In genomic region chr3:124246949-124247348, GRCh38 we compare ENCODE assay signal across 8 cellular contexts.
DNase-seq lines count a peak whose midpoint lies in the region; ATAC-seq and TF ChIP-seq lines count a peak whose summit lies in the region.

No MANE protein-coding gene starts in this region.

- DNase-seq in G401 (ENCODE audit: low spot score), result peak; percentile 28
- peak; percentile 32 for DNase-seq in NAMALWA (ENCODE audit: low spot score)
- no peak for DNase-seq in ascending aorta (ENCODE audit: low spot score in 2 of 2)
- DNase-seq in mucosa of descending colon, result peak in 1 of 3 donors; percentile 61
- DNase-seq in AG08395 (ENCODE audit: low spot score), result no peak
- no peak for DNase-seq in activated CD4-positive, alpha-beta memory T cell treated with anti-CD3 and anti-CD28 coated beads, Interleukin-2, amount 10 ng/mL, durations not matched to agents 7 days and 5 days
- no peak for DNase-seq in activated effector memory CD4-positive, alpha-beta T cell treated with anti-CD3 and anti-CD28 coated beads, Interleukin-2, amount 50 U/mL, for 16 hours

- TF ChIP-seq CTCF in ascending aorta (IDR thresholded peaks at IDR 0.05), result peak in 2 of 3 experiments; percentile 20 to 47
- TF ChIP-seq CTCF in mucosa of descending colon (IDR thresholded peaks at IDR 0.05), result no peak

- peak overlapping the region; percentile 90 to 91 for H3K27ac ChIP-seq in ascending aorta

- H3K4me3 Mint-ChIP-seq in activated CD4-positive, alpha-beta memory T cell treated with anti-CD3 and anti-CD28 coated beads, Interleukin-2, amount 10 ng/mL, durations not matched to agents 7 days and 5 days, result no peak overlapping the region

- H3K4me3 ChIP-seq in ascending aorta (no peak overlapping the region), mucosa of descending colon (no peak overlapping the region)

- ATAC-seq in mucosa of descending colon, result peak; percentile 46
- ATAC-seq in GM21515 (IDR thresholded peaks at IDR 0.05; ENCODE audit: unreplicated experiment), result no peak

- H3K36me3 ChIP-seq in ascending aorta (no peaks in the 10 kb centered on the region), mucosa of descending colon (ENCODE audit: low read depth) (no peaks in the 10 kb centered on the region)

- H3K4me1 Mint-ChIP-seq in activated CD4-positive, alpha-beta memory T cell treated with anti-CD3 and anti-CD28 coated beads, Interleukin-2, amount 10 ng/mL, durations not matched to agents 7 days and 5 days, result peaks cover 2% of the 10 kb centered on the region

- intact Hi-C loops in ascending aorta (cut with DNase I), result loop anchor here (5.0 kb wide), 1 partner anchor 80 kb away; no protein-coding TSS in a partner anchor
- intact Hi-C loops in mucosa of descending colon (cut with DNase I, micrococcal nuclease), result no loop called here

- peaks cover 6 to 45% of the 10 kb centered on the region in 2 donors for H3K4me1 ChIP-seq in ascending aorta
- H3K4me1 ChIP-seq in mucosa of descending colon (ENCODE audit: low read depth), result peaks cover 17% of the 10 kb centered on the region

- no peaks in the 10 kb centered on the region for H3K9me3 ChIP-seq in ascending aorta
- no peaks in the 10 kb centered on the region for H3K9me3 ChIP-seq in mucosa of descending colon

- CTCF ChIA-PET in activated CD4-positive, alpha-beta memory T cell treated with anti-CD3 and anti-CD28 coated beads, Interleukin-2, amount 10 ng/mL, durations not matched to agents 7 days and 5 days (lab: Charles Lee), result interaction anchor here (0.7 to 0.8 kb wide), 2 partner anchors 21 to 214 kb away, joined by 3 to 4 read pairs; partner anchors contain the start of gene KALRN

- no peak overlapping the region for H3K27ac Mint-ChIP-seq in activated CD4-positive, alpha-beta memory T cell treated with anti-CD3 and anti-CD28 coated beads, Interleukin-2, amount 10 ng/mL, durations not matched to agents 7 days and 5 days

- peaks cover 6% of the 10 kb centered on the region for H3K27me3 Mint-ChIP-seq in activated CD4-positive, alpha-beta memory T cell treated with anti-CD3 and anti-CD28 coated beads, Interleukin-2, amount 10 ng/mL, durations not matched to agents 7 days and 5 days

- no peaks in the 10 kb centered on the region for H3K36me3 Mint-ChIP-seq in activated CD4-positive, alpha-beta memory T cell treated with anti-CD3 and anti-CD28 coated beads, Interleukin-2, amount 10 ng/mL, durations not matched to agents 7 days and 5 days (ENCODE audit: low read depth)

- no peaks in the 10 kb centered on the region for H3K9me3 Mint-ChIP-seq in activated CD4-positive, alpha-beta memory T cell treated with anti-CD3 and anti-CD28 coated beads, Interleukin-2, amount 10 ng/mL, durations not matched to agents 7 days and 5 days

- H3K27me3 ChIP-seq in ascending aorta, result no peaks in the 10 kb centered on the region

- in situ Hi-C loops in G401 (cut with HindIII; ENCODE audit: low sequenced_read_pairs), result no loop called here

- POLR2A ChIA-PET in activated CD4-positive, alpha-beta memory T cell treated with anti-CD3 and anti-CD28 coated beads, Interleukin-2, amount 10 ng/mL, durations not matched to agents 7 days and 5 days (lab: Charles Lee), result no interaction called here

Comparison
In these comparisons a context has a peak if more than half of its experiments do, and no peak if none do; other contexts are left out.
1. DNase-seq: peak in G401 (single experiment) and NAMALWA (single experiment); none in ascending aorta (0 of 2), AG08395 (single experiment), activated CD4-positive, alpha-beta memory T cell treated with anti-CD3 and anti-CD28 coated beads, Interleukin-2, amount 10 ng/mL, durations not matched to agents 7 days and 5 days (single experiment) and activated effector memory CD4-positive, alpha-beta T cell treated with anti-CD3 and anti-CD28 coated beads, Interleukin-2, amount 50 U/mL, for 16 hours (single experiment).